ENCODE assay signal across 1 cellular context in genomic region chr3:136109499-136109898, GRCh38.
TF ChIP-seq lines count a peak whose summit lies in the region.

No MANE protein-coding gene starts in this region.

TF ChIP-seq in GM12878, 131 proteins besides CTCF, POLR2A, EP300 and RAD21 (continued from another document):
- TF ChIP-seq CUX1 (IDR thresholded peaks at IDR 0.05; ENCODE audit: insufficient replicate concordance, low read depth, low read length) = no peak
- TF ChIP-seq MEF2B (IDR thresholded peaks at IDR 0.05; ENCODE audit: partially characterized antibody, poor library complexity, severe bottlenecking) = peak; percentile 83
- peak; percentile 20; the same call in 1 of the 2 replicates for TF ChIP-seq GABPA (IDR thresholded peaks at IDR 0.05; ENCODE audit: low read depth)
- peak; percentile 84 for TF ChIP-seq MEF2A (IDR thresholded peaks at IDR 0.05; ENCODE audit: insufficient read depth, low read depth, low read length)
- peak; percentile 89 for TF ChIP-seq JUNB (IDR thresholded peaks at IDR 0.05)
- 0 out of 2 replicates have a peak, but pooled peaks have one; percentile 11 for TF ChIP-seq RCOR1 (conservative IDR thresholded peaks at IDR 0.05; ENCODE audit: low read depth, low read length)
- no peak for TF ChIP-seq TARDBP (IDR thresholded peaks at IDR 0.05; ENCODE audit: borderline replicate concordance)
- TF ChIP-seq CREB1 (IDR thresholded peaks at IDR 0.05; ENCODE audit: low read depth) = peak; percentile 20; the same call in 1 of the 2 replicates
- peak; percentile 95; the same call in 1 of the 2 replicates for TF ChIP-seq ZNF217 (IDR thresholded peaks at IDR 0.05)
- peak; percentile 55 to 69 for TF ChIP-seq IKZF2 (IDR thresholded peaks at IDR 0.05)
- no peak for TF ChIP-seq MAX (IDR thresholded peaks at IDR 0.05; ENCODE audit: low read depth, low read length)
- TF ChIP-seq NR2F1 (conservative IDR thresholded peaks at IDR 0.05) = peak; percentile 32; the same call in 1 of the 2 replicates
- 0 out of 2 replicates have a peak, but pooled peaks have one; percentile 52 for TF ChIP-seq IRF4 (IDR thresholded peaks at IDR 0.05; ENCODE audit: low read depth, low read length)
